ENCODE assay signal across 30 cellular contexts in the genomic region with DNA sequence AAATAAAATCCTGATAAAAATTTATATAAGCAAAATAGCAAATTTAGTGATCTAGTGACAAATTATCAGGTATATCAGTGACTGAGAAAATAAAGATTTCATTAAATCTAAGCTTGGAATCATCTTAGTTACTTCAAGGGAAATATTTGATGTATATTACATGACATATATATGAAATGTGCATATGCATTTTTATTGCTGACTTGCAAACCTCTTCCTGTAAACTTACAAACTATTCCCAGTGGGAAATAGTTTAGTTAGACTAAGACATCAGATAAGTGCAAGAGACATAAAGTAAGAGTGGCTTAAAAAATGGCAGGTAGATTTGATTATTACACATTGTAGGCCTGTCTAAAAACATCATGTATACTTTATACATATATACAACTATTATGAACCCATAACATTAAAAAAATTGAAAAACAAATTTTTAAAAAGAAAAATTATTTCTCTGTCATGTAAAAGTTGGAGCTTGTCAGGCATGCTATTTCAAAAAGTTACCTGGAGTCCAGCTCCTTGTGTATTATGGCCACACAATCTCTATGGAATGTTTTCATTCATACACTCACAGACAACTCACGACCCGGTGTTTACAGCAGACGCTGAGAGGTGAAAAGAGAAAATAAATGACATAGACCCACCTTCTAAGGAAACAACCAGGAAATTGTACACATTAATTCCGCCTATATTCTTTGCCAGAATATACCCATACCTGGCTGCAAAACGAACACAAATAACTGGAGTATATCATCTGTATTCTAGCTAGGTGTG.
"Had no signal": no experiment of that assay in that cellular context is flagged by ENCODE, and none has a peak within 500 bp of the region (broad histone marks: within the 10 kb centered on the region; RNA-seq: fewer than 3 reads in every experiment).

No MANE protein-coding gene starts in this region.

- H3K4me2 ChIP-seq: PC-9 had no signal

- H3K4me3 ChIP-seq: PC-9 had no signal

- H2AFZ ChIP-seq: PC-9 had no signal

- H3K36me3 ChIP-seq: brain microvascular endothelial cell had no signal

- H3K27ac ChIP-seq: brain microvascular endothelial cell, PC-9, RWPE1 had no signal

- H3K27me3 ChIP-seq: brain microvascular endothelial cell had no signal

- FAIRE-seq: RCC 7860, TTC549 had no signal

- ATAC-seq: activated CD8-positive, alpha-beta T cell treated with anti-CD3 and anti-CD28 coated beads for 36 hours; activated T-cell treated with anti-CD3 and anti-CD28 coated beads, Interleukin-2, amount 50 U/mL, for 72 hours; activated T-helper 17 cell treated with anti-CD3 and anti-CD28 coated beads, Interleukin-2, amount 50 U/mL, for 72 hours; Right ventricle myocardium inferior had no signal

- DNase-seq: activated CD4-positive, alpha-beta T cell treated with anti-CD3 and anti-CD28 coated beads, Interleukin-2, amount 10 ng/mL, durations not matched to agents 24 days and 14 days; activated CD4-positive, alpha-beta T cell treated with anti-CD3 and anti-CD28 coated beads, Interleukin-2, amount 50 U/mL, for 4 hours; activated CD8-positive, alpha-beta T cell treated with anti-CD3 and anti-CD28 coated beads for 36 hours; activated effector memory CD4-positive, alpha-beta T cell treated with anti-CD3 and anti-CD28 coated beads, Interleukin-2, amount 50 U/mL, for 16 hours; activated naive CD4-positive, alpha-beta T cell; activated naive CD4-positive, alpha-beta T cell treated with anti-CD3 and anti-CD28 coated beads, Interleukin-2, amount 50 U/mL, for 16 hours; activated naive CD8-positive, alpha-beta T cell treated with anti-CD3 and anti-CD28 coated beads for 36 hours; activated T-cell treated with anti-CD3 and anti-CD28 coated beads, Interleukin-2, amount 50 U/mL, for 1 hour; activated T-cell treated with anti-CD3 and anti-CD28 coated beads, Interleukin-2, amount 50 U/mL, for 72 hours; amniotic stem cell; aorta; brain microvascular endothelial cell; KG1; NCI-H1092 treated with DMSO at 0.1 percent for 48 hours; NCI-H1417; NCI-H146; NCI-H187; NCI-H2029 treated with DMSO at 0.1 percent for 48 hours; NCI-H2107; NCI-H2171 treated with DMSO at 0.1 percent for 48 hours; NCI-H345; NCI-H524 treated with DMSO at 0.1 percent for 48 hours; NK-92 treated with Interleukin-12 subunit alpha and Interleukin-12 subunit beta, amount 100 ng/mL, for 24 hours; PC-9; SIG-M5 had no signal
